7 cellular contexts compared by ENCODE assay signal in genomic region chr11:79950741-79951140, GRCh38.
"Had no signal": no experiment of that assay in that cellular context is flagged by ENCODE, and none has a peak within 500 bp of the region (broad histone marks: within the 10 kb centered on the region; RNA-seq: fewer than 3 reads in every experiment).

No MANE protein-coding gene starts in this region.

- H3K4me1 Mint-ChIP-seq: IgD-negative memory B cell had no signal

- H3K4me3 ChIP-seq: K562 had no signal

- DNase-seq: IMR-90, KBM-7, KG1 had no signal

- H3K27me3 Mint-ChIP-seq: IgD-negative memory B cell had no signal

- H3K27ac Mint-ChIP-seq: IgD-negative memory B cell had no signal

- H3K27ac ChIP-seq: HL-60 had no signal

- H3K4me3 Mint-ChIP-seq: IgD-negative memory B cell had no signal

- ATAC-seq: HepG2, K562 had no signal
